ENCODE assay signal across 10 cellular contexts in genomic region chr14:92914087-92914656, GRCh38. TPM values are rescaled to one million over a fixed set of nuclear protein-coding genes. Genes with fewer than 3 reads are reported as not detected.
A peak's percentile ranks its signal among the peaks of the same experiment; 100 is the strongest.
DNase-seq lines count a peak whose midpoint lies in the region; ATAC-seq and TF ChIP-seq lines count a peak whose summit lies in the region.
"Had no signal": no experiment of that assay in that cellular context is flagged by ENCODE, and none has a peak within 500 bp of the region (broad histone marks: within the 10 kb centered on the region; RNA-seq: fewer than 3 reads in every experiment).

No MANE protein-coding gene starts in this region.

- no peaks in the 10 kb centered on the region for H3K4me1 Mint-ChIP-seq in activated T-cell treated with anti-CD3 and anti-CD28 coated beads, Interleukin-2, amount 50 U/mL, for 72 hours (ENCODE audit: low read depth)

- no peak overlapping the region for H3K27ac ChIP-seq in liver (ENCODE audit: low read depth in 1 of 2, low read length in 2 of 2)
- H3K27ac ChIP-seq in uterus = no peak overlapping the region

- peak; percentile 53 for DNase-seq in CD1c-positive myeloid dendritic cell (ENCODE audit: extremely low spot score)
- peak; percentile 51 for DNase-seq in KBM-7
- DNase-seq in activated T-cell treated with anti-CD3 and anti-CD28 coated beads, Interleukin-2, amount 50 U/mL, for 72 hours = peak; percentile 40 to 45
- no peak for DNase-seq in NCI-H510A treated with DMSO at 0.1 percent for 48 hours (lab: John Stamatoyannopoulos, UW)
- DNase-seq in NCI-H2171 (lab: John Stamatoyannopoulos, UW) = no peak
- DNase-seq in uterus = no peak

- no peak for TF ChIP-seq RAD21 in liver (IDR thresholded peaks at IDR 0.05)

- H3K4me3 Mint-ChIP-seq in activated T-cell treated with anti-CD3 and anti-CD28 coated beads, Interleukin-2, amount 50 U/mL, for 72 hours = no peak overlapping the region
- H3K4me3 Mint-ChIP-seq: brain had no signal

- peaks cover 0 to 2% of the 10 kb centered on the region in 2 donors for H3K9me3 Mint-ChIP-seq in activated T-cell treated with anti-CD3 and anti-CD28 coated beads, Interleukin-2, amount 50 U/mL, for 72 hours

- H3K4me1 ChIP-seq in liver (ENCODE audit: control insufficient read depth in 4 of 4, insufficient read depth in 4 of 4, low read length in 3 of 4) (no peaks in the 10 kb centered on the region), uterus (no peaks in the 10 kb centered on the region)

- no peak overlapping the region for H3K9ac ChIP-seq in liver (ENCODE audit: low read depth in 1 of 2, low read length in 2 of 2)

- H3K9me3 ChIP-seq in liver (ENCODE audit: control insufficient read depth in 4 of 4, low read length in 3 of 4) (no peaks in the 10 kb centered on the region), uterus (no peaks in the 10 kb centered on the region)

- H3K4me3 ChIP-seq in liver (ENCODE audit: low read depth in 1 of 3, low read length in 3 of 3) (no peak overlapping the region), uterus (no peak overlapping the region)
- H3K4me3 ChIP-seq: lung had no signal

- H3K36me3 Mint-ChIP-seq in activated T-cell treated with anti-CD3 and anti-CD28 coated beads, Interleukin-2, amount 50 U/mL, for 72 hours (ENCODE audit: insufficient read depth in 2 of 2) = peaks cover 0 to 2% of the 10 kb centered on the region in 2 donors
- H3K36me3 Mint-ChIP-seq: brain had no signal

- intact Hi-C loops in uterus (cut with DNase I; ENCODE audit: low total_unique reads) = no loop called here

- H3K27ac Mint-ChIP-seq in activated T-cell treated with anti-CD3 and anti-CD28 coated beads, Interleukin-2, amount 50 U/mL, for 72 hours = no peak overlapping the region
- H3K27ac Mint-ChIP-seq: brain had no signal

- no peak for TF ChIP-seq POLR2A in uterus (IDR thresholded peaks at IDR 0.05)

- H3K27me3 Mint-ChIP-seq in activated T-cell treated with anti-CD3 and anti-CD28 coated beads, Interleukin-2, amount 50 U/mL, for 72 hours (ENCODE audit: low read depth) = peaks cover 12% of the 10 kb centered on the region

- WGBS in liver = 9% methylated on average over 7 of the region's 7 CpGs

- in situ Hi-C loops in KBM-7 (cut with MboI; ENCODE audit: low pct_unique_long_range_greater_than_20kb, low sequenced_read_pairs) = no loop called here

- TF ChIP-seq CTCF in liver (IDR thresholded peaks at IDR 0.05; ENCODE audit: low read depth, low read length, missing input control) = no peak
- no peak for TF ChIP-seq CTCF in uterus (IDR thresholded peaks at IDR 0.05)

- H3K27me3 ChIP-seq in liver (ENCODE audit: control insufficient read depth in 4 of 4, insufficient read depth in 4 of 4, low read length in 3 of 4) = peaks cover 0 to 3% (median 0%) of the 10 kb centered on the region in 4 donors
- H3K27me3 ChIP-seq in uterus = no peaks in the 10 kb centered on the region

- ATAC-seq in activated T-cell treated with anti-CD3 and anti-CD28 coated beads, Interleukin-2, amount 50 U/mL, for 72 hours (replicated peaks in 1 of 2) = no peak
- no peak for ATAC-seq in GM19324 (IDR thresholded peaks at IDR 0.05; ENCODE audit: low FRiP score, unreplicated experiment)

- H3K36me3 ChIP-seq in liver (ENCODE audit: control insufficient read depth in 4 of 4, insufficient read depth in 3 of 4, low read depth in 1 of 4, low read length in 3 of 4) (no peaks in the 10 kb centered on the region), uterus (no peaks in the 10 kb centered on the region)

TF ChIP-seq in liver, 16 proteins besides CTCF, POLR2A, EP300 and RAD21:
- TF ChIP-seq HNF4A (conservative IDR thresholded peaks at IDR 0.05) = no peak
- no peak for TF ChIP-seq YY1 (IDR thresholded peaks at IDR 0.05)
- peak; percentile 100 for TF ChIP-seq REST (IDR thresholded peaks at IDR 0.05)
- TF ChIP-seq, protein P1, sequence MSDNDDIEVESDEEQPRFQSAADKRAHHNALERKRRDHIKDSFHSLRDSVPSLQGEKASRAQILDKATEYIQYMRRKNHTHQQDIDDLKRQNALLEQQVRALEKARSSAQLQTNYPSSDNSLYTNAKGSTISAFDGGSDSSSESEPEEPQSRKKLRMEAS (IDR thresholded peaks at IDR 0.05) = no peak
- no peak for TF ChIP-seq TAF1 (conservative IDR thresholded peaks at IDR 0.05)
- TF ChIP-seq RXRA (IDR thresholded peaks at IDR 0.05) = no peak

RNA-seq across cellular contexts. Expression of gene CHGA, which starts 8.8 kb away (rescaled TPM):
- total RNA-seq in activated T-cell treated with anti-CD3 and anti-CD28 coated beads, Interleukin-2, amount 50 U/mL, for 72 hours = not detected
- total RNA-seq in liver (not detected), uterus (1 to 10 TPM in 1 of 4 donors, not detected in 3; 1.0 TPM)
- polyA plus RNA-seq in liver = under 1 TPM in 1 of 2 donors, not detected in 1; 0.05 TPM

Comparison
In these comparisons a context has a peak if more than half of its experiments do, and no peak if none do; other contexts are left out.
1. DNase-seq: peak in CD1c-positive myeloid dendritic cell (single experiment), KBM-7 (single experiment) and activated T-cell treated with anti-CD3 and anti-CD28 coated beads, Interleukin-2, amount 50 U/mL, for 72 hours (2 of 2); none in NCI-H510A treated with DMSO at 0.1 percent for 48 hours (single experiment), NCI-H2171 (single experiment) and uterus (0 of 2).